ENCODE assay signal across 22 cellular contexts in the genomic region with DNA sequence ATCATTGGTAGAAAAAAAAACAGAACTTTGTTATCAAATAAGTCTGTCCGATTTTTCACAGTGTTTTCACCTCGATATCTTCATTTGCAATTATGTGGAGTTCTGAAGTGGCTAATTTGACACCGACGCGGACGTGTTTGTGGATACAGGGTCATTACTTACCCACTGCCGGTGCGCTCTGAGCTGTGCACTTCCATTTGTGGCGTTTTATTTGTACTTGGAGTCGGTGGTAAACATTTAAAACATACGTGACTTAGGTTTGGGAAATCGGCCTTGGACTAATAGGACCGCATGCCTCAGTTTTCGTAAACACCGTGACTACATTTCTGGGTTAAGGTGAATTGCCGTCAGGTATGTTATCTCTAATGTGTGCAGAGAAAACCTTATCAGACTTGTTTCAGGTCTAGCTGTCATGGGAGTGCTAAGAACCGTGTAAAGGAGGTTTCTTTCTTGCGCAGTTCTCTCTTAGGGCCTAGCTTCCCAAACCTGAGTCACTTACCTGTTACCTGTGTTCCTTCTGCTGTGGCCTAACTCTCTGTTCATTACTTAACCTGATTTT. TPM values are rescaled to one million over a fixed set of nuclear protein-coding genes. Genes with fewer than 3 reads are reported as not detected.
DNase-seq lines count a peak whose midpoint lies in the region; ATAC-seq, FAIRE-seq and TF ChIP-seq lines count a peak whose summit lies in the region.
"Had no signal": no experiment of that assay in that cellular context is flagged by ENCODE, and none has a peak within 500 bp of the region (broad histone marks: within the 10 kb centered on the region; RNA-seq: fewer than 3 reads in every experiment).

No MANE protein-coding gene starts in this region.

- H4K8ac ChIP-seq in neuronal stem cell (ENCODE audit: low read depth, low read length): peak overlapping the region; percentile 82

- H3K36me3 ChIP-seq in GM23338 (ENCODE audit: insufficient read depth) (peaks cover 23% of the 10 kb centered on the region; the same call in 1 of the 2 replicates), K562 (ENCODE audit: control insufficient read depth, insufficient read depth, low read length) (peaks cover 50% of the 10 kb centered on the region), neuronal stem cell (replicated peaks in 1 of 2; ENCODE audit: control insufficient read depth in 2 of 2, insufficient read depth in 2 of 2, low read length in 2 of 2) (peaks cover 13 to 98% of the 10 kb centered on the region in 2 donors)

- no peaks in the 10 kb centered on the region for H3K9me1 ChIP-seq in K562 (ENCODE audit: control insufficient read depth, insufficient read depth, low read length)

- no peaks in the 10 kb centered on the region for H3K9me2 ChIP-seq in GM23338 (ENCODE audit: insufficient read depth)

- no peaks in the 10 kb centered on the region for H3K4me1 Mint-ChIP-seq in GM23338

- CTCF ChIA-PET in K562 (lab: Yijun Ruan, JAX; ENCODE audit: low intra/inter-chr PET ratio): no interaction called here

- H3K9me3 Mint-ChIP-seq in GM23338: no peaks in the 10 kb centered on the region

- no peak overlapping the region for H2BK120ac ChIP-seq in neuronal stem cell (ENCODE audit: low read depth, low read length)

- in situ Hi-C loops in K562 (cut with MboI): loop anchor here (10.0 to 25.0 kb wide), 3 partner anchors 140 to 1537 kb away; partner anchors contain the start of gene GTF2IRD2

- peaks cover 4% of the 10 kb centered on the region for H3K79me1 ChIP-seq in neuronal stem cell (ENCODE audit: low read depth, low read length)

- no peak for TF ChIP-seq EP300 in K562 (IDR thresholded peaks at IDR 0.05; ENCODE audit: low read length)

- no peak overlapping the region for H3K9ac ChIP-seq in K562 (ENCODE audit: insufficient read depth in 1 of 2, low read depth in 2 of 2, low read length in 2 of 2)
- H3K9ac ChIP-seq in neuronal stem cell (ENCODE audit: low read depth, low read length, poor library complexity): no peak overlapping the region

- H2BK12ac ChIP-seq in neuronal stem cell (ENCODE audit: low read length): no peak overlapping the region

- no TSS peak for BruUV-seq in K562 (replicated peaks; lab: Mats Ljungman, UMichigan)

- H3K14ac ChIP-seq in neuronal stem cell (ENCODE audit: low read length): no peak overlapping the region

- H2BK5ac ChIP-seq in neuronal stem cell (ENCODE audit: low read length): no peak overlapping the region

- H3K4me3 ChIP-seq in GM23338 (no peak overlapping the region), K562 (no peak overlapping the region), neuronal stem cell (ENCODE audit: low read length in 2 of 2) (no peak overlapping the region)
- H3K4me3 ChIP-seq: Peyer's patch had no signal

- DNase-seq in NCI-H2029 (lab: John Stamatoyannopoulos, UW): peak; percentile 59
- DNase-seq in NCI-H2029 treated with DMSO at 0.1 percent for 48 hours (lab: John Stamatoyannopoulos, UW): no peak
- DNase-seq in GM23338 (ENCODE audit: low spot score): no peak
- no peak for DNase-seq in K562 (ENCODE audit: extremely low read depth in 1 of 4, low spot score in 3 of 4)
- DNase-seq in neuronal stem cell (ENCODE audit: low spot score): no peak
- no peak for DNase-seq in DMS114 treated with DMSO at 0.1 percent for 48 hours (lab: John Stamatoyannopoulos, UW; ENCODE audit: unreplicated experiment)
- DNase-seq: COR-L47, DMS53, HCEC 1CT, KG1, NCI-H1092 treated with DMSO at 0.1 percent for 48 hours, NCI-H187, NCI-H446, NCI-H82, Peyer's patch, SHP77 had no signal

- peaks cover 9% of the 10 kb centered on the region for H3K27me3 Mint-ChIP-seq in GM23338 (ENCODE audit: insufficient read depth, low read depth, poor library complexity)

- no peak overlapping the region for H3K4ac ChIP-seq in neuronal stem cell (ENCODE audit: low read length)

- no peak for TF ChIP-seq CTCF in GM23338 (conservative IDR thresholded peaks at IDR 0.05; ENCODE audit: low read depth in 2 of 2)
- no peak for TF ChIP-seq CTCF in K562 (IDR thresholded peaks at IDR 0.05 in 2 of 3, conservative IDR thresholded peaks at IDR 0.05 in 1 of 3; ENCODE audit: insufficient read depth in 2 of 3, low read depth in 1 of 3, low read length in 3 of 3)

- POLR2A ChIA-PET in K562 (lab: Yijun Ruan, JAX): no interaction called here

- TF ChIP-seq POLR2A in K562 (conservative IDR thresholded peaks at IDR 0.05): no peak

- peak; percentile 15 for FAIRE-seq in K562 (lab: Jason Lieb, UNC)
- FAIRE-seq: A204.1 had no signal

- H3K4me1 ChIP-seq in GM23338 (ENCODE audit: insufficient read depth) (no peaks in the 10 kb centered on the region), K562 (replicated peaks in 1 of 2; ENCODE audit: control insufficient read depth in 2 of 2, insufficient read depth in 2 of 2, low read length in 2 of 2) (no peaks in the 10 kb centered on the region), neuronal stem cell (ENCODE audit: control insufficient read depth in 2 of 2, insufficient read depth in 1 of 2, low read depth in 1 of 2, low read length in 2 of 2) (no peaks in the 10 kb centered on the region)
- H3K4me1 ChIP-seq: Peyer's patch had no signal

- H3K9me3 ChIP-seq in K562 (replicated peaks; ENCODE audit: control insufficient read depth, insufficient read depth, low read depth, low read length) (no peaks in the 10 kb centered on the region), neuronal stem cell (replicated peaks in 1 of 2; ENCODE audit: control insufficient read depth in 2 of 2, insufficient read depth in 1 of 2, low read depth in 1 of 2, low read length in 2 of 2) (no peaks in the 10 kb centered on the region)
- H3K9me3 ChIP-seq: Peyer's patch had no signal

- no peak for ATAC-seq in GM23338
- no peak for ATAC-seq in K562
- ATAC-seq in HG03571 (IDR thresholded peaks at IDR 0.05; ENCODE audit: unreplicated experiment): no peak
- no peak for ATAC-seq in HG03565 (IDR thresholded peaks at IDR 0.05; ENCODE audit: unreplicated experiment)

- H3F3A ChIP-seq in GM23338 (replicated peaks; ENCODE audit: low read depth): peaks cover 8% of the 10 kb centered on the region; the same call in 1 of the 2 replicates

- no peak for TF ChIP-seq RAD21 in K562 (CRISPR knock-in tag; conservative IDR thresholded peaks at IDR 0.05 in 1 of 2, IDR thresholded peaks at IDR 0.05 in 1 of 2)

- intact Hi-C loops in K562 (cut with micrococcal nuclease): no loop called here

- H3K79me2 ChIP-seq in GM23338 (replicated peaks; ENCODE audit: insufficient read depth) (peaks cover 13% of the 10 kb centered on the region), K562 (ENCODE audit: control insufficient read depth, insufficient read depth, low read length) (no peaks in the 10 kb centered on the region)

- no peak overlapping the region for H3K4me2 ChIP-seq in GM23338
- no peak overlapping the region for H3K4me2 ChIP-seq in K562 (ENCODE audit: insufficient read depth, low read length)
- H3K4me2 ChIP-seq in neuronal stem cell (ENCODE audit: insufficient read depth, low read length, poor library complexity, severe bottlenecking): no peak overlapping the region

- no peak overlapping the region for H3K23ac ChIP-seq in neuronal stem cell (ENCODE audit: low read depth, low read length, poor library complexity)

- H2AFZ ChIP-seq in GM23338: no peak overlapping the region
- H2AFZ ChIP-seq in K562 (ENCODE audit: low read depth, low read length): no peak overlapping the region
- H2AFZ ChIP-seq in neuronal stem cell (ENCODE audit: low read length): no peak overlapping the region

- no peak overlapping the region for H2BK15ac ChIP-seq in neuronal stem cell (ENCODE audit: low read length)

- H3K27me3 ChIP-seq in GM23338 (ENCODE audit: insufficient read depth): no peaks in the 10 kb centered on the region
- H3K27me3 ChIP-seq in K562 (ENCODE audit: control insufficient read depth in 2 of 2, insufficient read depth in 2 of 2, low read length in 2 of 2): no peaks in the 10 kb centered on the region
- H3K27me3 ChIP-seq in neuronal stem cell (ENCODE audit: control insufficient read depth in 3 of 3, insufficient read depth in 3 of 3, low read depth in 1 of 3, low read length in 3 of 3): peaks cover 0 to 2% (median 0%) of the 10 kb centered on the region in 3 experiments
- H3K27me3 ChIP-seq: Peyer's patch had no signal

- no peak overlapping the region for H3K4me3 Mint-ChIP-seq in GM23338

- no peak overlapping the region for H4K91ac ChIP-seq in neuronal stem cell (ENCODE audit: low read depth, low read length, poor library complexity)

- H3K18ac ChIP-seq in neuronal stem cell (ENCODE audit: low read length): no peak overlapping the region

- H3K27ac ChIP-seq in GM23338 (ENCODE audit: low read depth) (peak overlapping the region; percentile 11; the same call in 1 of the 2 replicates), K562 (ENCODE audit: extremely low read depth, low read depth, low read length) (no peak overlapping the region), neuronal stem cell (replicated peaks; ENCODE audit: low read length) (no peak overlapping the region)
- H3K27ac ChIP-seq: C4-2B, Peyer's patch had no signal

- H4K20me1 ChIP-seq in GM23338 (replicated peaks; ENCODE audit: insufficient read depth): no peaks in the 10 kb centered on the region
- H4K20me1 ChIP-seq in K562 (replicated peaks; ENCODE audit: control insufficient read depth, insufficient read depth, low read length): no peaks in the 10 kb centered on the region

- no peak overlapping the region for H2AK5ac ChIP-seq in neuronal stem cell (ENCODE audit: low read depth, low read length)

- H3K27ac Mint-ChIP-seq in GM23338: no peak overlapping the region

- 88% methylated on average over 18 of the region's 18 CpGs for WGBS in K562 (ENCODE audit: insufficient coverage, low coverage, missing lambda C conversion rate)
- WGBS in neuronal stem cell (ENCODE audit: extremely low coverage in 2 of 2, insufficient read length in 2 of 2, insufficient replicate concordance in 1 of 2), 2 donors: no CpG with 5 or more reads among the region's 18 CpGs

- H3K36me3 Mint-ChIP-seq in GM23338 (ENCODE audit: low read depth): peaks cover 51% of the 10 kb centered on the region

RNA-seq across cellular contexts. Expression of gene NCF1, which starts 51.7 kb away (rescaled TPM):
- 0.49 and 1.0 TPM in 2 replicates for total RNA-seq in GM23338 (2014; rRNA removed; shearing (Covaris generic))
- 1.4 and 3.1 TPM in 2 replicates for polyA plus RNA-seq in GM23338 (2016; fragmentation: Nextera tagmentation; extraction: Ambion mirVana)
- not detected in 2 replicates for total RNA-seq in K562 (2011; cell fraction: chromatin; rRNA removed; ENCODE audit: low replicate concordance)
- not detected in 2 replicates for total RNA-seq in K562 (2011; cell fraction: nucleolus; rRNA removed)
- 0.99 TPM in 1 of 2 replicates, not detected in the other for total RNA-seq in K562 (2011; cell fraction: nucleoplasm; rRNA removed)
- total RNA-seq in K562 (2014; rRNA removed): 0.29 TPM in 1 of 2 replicates, not detected in the other
- not detected in 2 replicates for total RNA-seq in K562 (2014; rRNA removed; fragmentation: Illumina TruSeq; extraction: Trizol)
- total RNA-seq in K562 (2015; rRNA removed; fragmentation: Illumina TruSeq; extraction: Trizol): 0.19 TPM in 1 of 2 replicates, not detected in the other
- total RNA-seq in K562 (2021): 0.29 TPM in 1 of 2 replicates, not detected in the other
- 0.07 TPM in 1 of 2 replicates, not detected in the other for polyA plus RNA-seq in K562 (2011; rRNA removed)
- 0.03 and 0.09 TPM in 2 replicates for polyA plus RNA-seq in K562 (2011; cell fraction: cytosol; rRNA removed)
- polyA plus RNA-seq in K562 (2011; cell fraction: nucleus; rRNA removed): 0.14 and 0.49 TPM in 2 replicates
- 0.33 and 0.39 TPM in 2 replicates for polyA plus RNA-seq in K562 (2012)
- polyA plus RNA-seq in K562 (2014; fragmentation: Illumina TruSeq; extraction: Trizol): not detected in 2 replicates
- not detected for polyA plus RNA-seq in K562 (2014; fragmentation: Nextera tagmentation; extraction: Ambion mirVana)
- polyA plus RNA-seq in K562 (2014; rRNA removed): 0.26 TPM in 1 of 2 replicates, not detected in the other
- polyA minus RNA-seq in K562 (2011; rRNA and poly(A)+ RNA removed): 0.12 and 0.21 TPM in 2 replicates
- polyA minus RNA-seq in K562 (2011; cell fraction: cytosol; rRNA and poly(A)+ RNA removed): not detected in 2 replicates
- 0.13 TPM in 1 of 2 replicates, not detected in the other for polyA minus RNA-seq in K562 (2011; cell fraction: nucleus; rRNA and poly(A)+ RNA removed)
- polyA plus RNA-seq in neuronal stem cell (2013, experiment 1 of 2): not detected
- not detected for polyA plus RNA-seq in neuronal stem cell (2013, experiment 2 of 2)
- total RNA-seq: HT1080, MCF 10A had no signal
